21 cellular contexts compared by ENCODE assay signal in genomic region chr10:71513896-71514295, GRCh38.
"Had no signal": no experiment of that assay in that cellular context is flagged by ENCODE, and none has a peak within 500 bp of the region (broad histone marks: within the 10 kb centered on the region; RNA-seq: fewer than 3 reads in every experiment).

No MANE protein-coding gene starts in this region.

- H3K4me1 Mint-ChIP-seq: activated CD4-positive, alpha-beta memory T cell treated with anti-CD3 and anti-CD28 coated beads, Interleukin-2, amount 10 ng/mL, durations not matched to agents 7 days and 5 days; activated CD4-positive, alpha-beta T cell treated with anti-CD3 and anti-CD28 coated beads for 36 hours; activated naive CD4-positive, alpha-beta T cell treated with anti-CD3 and anti-CD28 coated beads, Interleukin-2, amount 10 ng/mL, durations not matched to agents 7 days and 5 days; activated naive CD8-positive, alpha-beta T cell treated with anti-CD3 and anti-CD28 coated beads for 36 hours; T-cell had no signal

- H3K27me3 Mint-ChIP-seq: activated CD4-positive, alpha-beta memory T cell treated with anti-CD3 and anti-CD28 coated beads, Interleukin-2, amount 10 ng/mL, durations not matched to agents 7 days and 5 days; activated CD4-positive, alpha-beta T cell treated with anti-CD3 and anti-CD28 coated beads for 36 hours; activated naive CD8-positive, alpha-beta T cell treated with anti-CD3 and anti-CD28 coated beads for 36 hours had no signal

- DNase-seq: activated CD4-positive, alpha-beta memory T cell treated with anti-CD3 and anti-CD28 coated beads, Interleukin-2, amount 10 ng/mL, durations not matched to agents 7 days and 5 days; activated CD4-positive, alpha-beta T cell treated with anti-CD3 and anti-CD28 coated beads for 36 hours; activated CD4-positive, alpha-beta T cell treated with anti-CD3 and anti-CD28 coated beads, Interleukin-2, amount 50 U/mL, for 1 hour; activated gamma-delta T cell treated with Interleukin-2 at 50 U/mL for 16 hours; activated naive CD4-positive, alpha-beta T cell treated with anti-CD3 and anti-CD28 coated beads, Interleukin-2, amount 10 ng/mL, durations not matched to agents 7 days and 5 days; activated naive CD8-positive, alpha-beta T cell treated with anti-CD3 and anti-CD28 coated beads for 36 hours; activated T-cell treated with anti-CD3 and anti-CD28 coated beads for 4 hours; activated T-cell treated with anti-CD3 and anti-CD28 coated beads, Interleukin-2, amount 50 U/mL, for 72 hours; brain microvascular endothelial cell; Kasumi-1; KBM-7; NCI-H1048; NCI-H187 treated with DMSO at 0.1 percent for 48 hours; NCI-H446; NCI-H524 treated with DMSO at 0.1 percent for 48 hours; SIG-M5; T-cell; T-helper 2 cell; T1000; WERI-Rb-1 had no signal

- H3K9me3 Mint-ChIP-seq: activated CD4-positive, alpha-beta memory T cell treated with anti-CD3 and anti-CD28 coated beads, Interleukin-2, amount 10 ng/mL, durations not matched to agents 7 days and 5 days; activated naive CD4-positive, alpha-beta T cell treated with anti-CD3 and anti-CD28 coated beads, Interleukin-2, amount 10 ng/mL, durations not matched to agents 7 days and 5 days; activated naive CD8-positive, alpha-beta T cell treated with anti-CD3 and anti-CD28 coated beads for 36 hours; activated T-cell treated with anti-CD3 and anti-CD28 coated beads, Interleukin-2, amount 50 U/mL, for 72 hours; activated T-helper 2 cell treated with anti-CD3 and anti-CD28 coated beads, Interferon-gamma antibody, Interleukin-2, Interleukin-4, amounts not matched to agents 10 μg/mL and 5 μg/mL and 100 μg/mL, durations not matched to agents 14 hours and 24 hours and 36 hours; T-cell had no signal

- ATAC-seq: activated CD4-positive, alpha-beta T cell treated with anti-CD3 and anti-CD28 coated beads for 36 hours; activated T-cell treated with anti-CD3 and anti-CD28 coated beads, Interleukin-2, amount 50 U/mL, for 72 hours; T-cell had no signal

- H3K4me3 Mint-ChIP-seq: activated CD4-positive, alpha-beta memory T cell treated with anti-CD3 and anti-CD28 coated beads, Interleukin-2, amount 10 ng/mL, durations not matched to agents 7 days and 5 days; activated CD4-positive, alpha-beta T cell treated with anti-CD3 and anti-CD28 coated beads for 36 hours; activated naive CD4-positive, alpha-beta T cell treated with anti-CD3 and anti-CD28 coated beads, Interleukin-2, amount 10 ng/mL, durations not matched to agents 7 days and 5 days; activated naive CD8-positive, alpha-beta T cell treated with anti-CD3 and anti-CD28 coated beads for 36 hours; activated T-cell treated with anti-CD3 and anti-CD28 coated beads, Interleukin-2, amount 50 U/mL, for 72 hours; T-cell had no signal

- H3K36me3 ChIP-seq: brain microvascular endothelial cell had no signal

- H3K36me3 Mint-ChIP-seq: activated naive CD4-positive, alpha-beta T cell treated with anti-CD3 and anti-CD28 coated beads, Interleukin-2, amount 10 ng/mL, durations not matched to agents 7 days and 5 days; activated naive CD8-positive, alpha-beta T cell treated with anti-CD3 and anti-CD28 coated beads for 36 hours; T-cell had no signal

- H3K27ac Mint-ChIP-seq: activated CD4-positive, alpha-beta memory T cell treated with anti-CD3 and anti-CD28 coated beads, Interleukin-2, amount 10 ng/mL, durations not matched to agents 7 days and 5 days; activated CD4-positive, alpha-beta T cell treated with anti-CD3 and anti-CD28 coated beads for 36 hours; activated naive CD4-positive, alpha-beta T cell treated with anti-CD3 and anti-CD28 coated beads, Interleukin-2, amount 10 ng/mL, durations not matched to agents 7 days and 5 days; activated naive CD8-positive, alpha-beta T cell treated with anti-CD3 and anti-CD28 coated beads for 36 hours; activated T-cell treated with anti-CD3 and anti-CD28 coated beads, Interleukin-2, amount 50 U/mL, for 72 hours; activated T-helper 2 cell treated with anti-CD3 and anti-CD28 coated beads, Interferon-gamma antibody, Interleukin-2, Interleukin-4, amounts not matched to agents 10 μg/mL and 5 μg/mL and 100 μg/mL, durations not matched to agents 14 hours and 24 hours and 36 hours; T-cell had no signal

- H3K27ac ChIP-seq: brain microvascular endothelial cell, WERI-Rb-1 had no signal
